14 cellular contexts compared by ENCODE assay signal in the genomic region with DNA sequence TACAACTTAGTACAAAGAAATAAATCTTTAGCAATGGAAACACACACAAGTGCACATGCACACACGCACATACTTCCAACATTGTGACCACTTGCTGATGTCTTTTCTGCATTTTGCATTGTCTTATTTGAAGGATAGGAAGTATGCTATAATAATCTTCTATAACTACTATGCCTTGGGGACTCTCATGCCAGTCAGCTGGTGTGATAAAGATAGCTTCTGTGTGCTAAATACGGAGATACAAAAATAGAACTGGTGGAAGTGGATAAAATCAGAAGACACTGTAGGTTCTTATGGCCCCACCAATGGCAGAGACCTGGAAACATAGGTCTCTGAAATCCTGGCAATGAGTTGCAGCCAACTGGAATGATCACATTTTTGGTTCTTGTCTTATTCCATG. TPM values are rescaled to one million over a fixed set of nuclear protein-coding genes. Genes with fewer than 3 reads are reported as not detected.
DNase-seq lines count a peak whose midpoint lies in the region; ATAC-seq and TF ChIP-seq lines count a peak whose summit lies in the region.
"Had no signal": no experiment of that assay in that cellular context is flagged by ENCODE, and none has a peak within 500 bp of the region (broad histone marks: within the 10 kb centered on the region; RNA-seq: fewer than 3 reads in every experiment).

No MANE protein-coding gene starts in this region.

- TF ChIP-seq CTCF in endothelial cell (IDR thresholded peaks at IDR 0.05; ENCODE audit: unreplicated experiment) (no peak), right atrium auricular region (IDR thresholded peaks at IDR 0.05) (no peak), mucosa of descending colon (IDR thresholded peaks at IDR 0.05) (no peak), GM13977 (IDR thresholded peaks at IDR 0.05; ENCODE audit: extremely low read depth, insufficient read depth, missing control alignments) (no peak)

- H3K4me1 ChIP-seq in right atrium auricular region = peaks cover 0 to 16% of the 10 kb centered on the region in 2 donors
- H3K4me1 ChIP-seq in mucosa of descending colon (ENCODE audit: low read depth) = no peaks in the 10 kb centered on the region

- H3K27ac Mint-ChIP-seq in endothelial cell (ENCODE audit: unreplicated experiment) = peak overlapping the region; percentile 9
- H3K27ac Mint-ChIP-seq in natural killer cell treated with Interleukin-12 subunit alpha and Interleukin-12 subunit beta and Interleukin-15 and Interleukin-18, amount 100 ng/mL, for 72 hours = no peak overlapping the region
- H3K27ac Mint-ChIP-seq: CD4-positive, CD25-positive, alpha-beta regulatory T cell; H9 had no signal

- H3K4me1 Mint-ChIP-seq in endothelial cell (ENCODE audit: unreplicated experiment) = peaks cover 53% of the 10 kb centered on the region
- H3K4me1 Mint-ChIP-seq in natural killer cell treated with Interleukin-12 subunit alpha and Interleukin-12 subunit beta and Interleukin-15 and Interleukin-18, amount 100 ng/mL, for 72 hours (ENCODE audit: low read depth in 2 of 2) = no peaks in the 10 kb centered on the region
- H3K4me1 Mint-ChIP-seq: CD4-positive, CD25-positive, alpha-beta regulatory T cell; H9 had no signal

- no peaks in the 10 kb centered on the region for H3K9me3 Mint-ChIP-seq in endothelial cell (ENCODE audit: unreplicated experiment)
- no peaks in the 10 kb centered on the region for H3K9me3 Mint-ChIP-seq in natural killer cell treated with Interleukin-12 subunit alpha and Interleukin-12 subunit beta and Interleukin-15 and Interleukin-18, amount 100 ng/mL, for 72 hours
- H3K9me3 Mint-ChIP-seq: H9 had no signal

- no peaks in the 10 kb centered on the region for H3K36me3 ChIP-seq in right atrium auricular region
- no peaks in the 10 kb centered on the region for H3K36me3 ChIP-seq in mucosa of descending colon (ENCODE audit: low read depth)

- H3K9me3 ChIP-seq in right atrium auricular region (no peaks in the 10 kb centered on the region), mucosa of descending colon (no peaks in the 10 kb centered on the region)

- no peak for DNase-seq in Right ventricle myocardium inferior (ENCODE audit: missing footprints)
- DNase-seq in cardiac septum (ENCODE audit: low spot score) = no peak
- DNase-seq in endothelial cell (ENCODE audit: low spot score) = no peak
- no peak for DNase-seq in right atrium auricular region (ENCODE audit: low spot score)
- DNase-seq in natural killer cell treated with Interleukin-12 subunit alpha and Interleukin-12 subunit beta and Interleukin-15 and Interleukin-18, amount 100 ng/mL, for 72 hours (ENCODE audit: low spot score) = no peak
- DNase-seq in mucosa of descending colon = no peak
- no peak for DNase-seq in GM13977 (ENCODE audit: low spot score)
- DNase-seq: CD4-positive, CD25-positive, alpha-beta regulatory T cell; DMS79; H9; NCI-H187; NCI-H526 treated with DMSO at 0.1 percent for 48 hours had no signal

- H3K27ac ChIP-seq in right atrium auricular region = peak overlapping the region; percentile 55 to 57
- H3K27ac ChIP-seq: SK-N-MC had no signal

- H3K27me3 Mint-ChIP-seq in endothelial cell (ENCODE audit: unreplicated experiment) = peaks cover 2% of the 10 kb centered on the region
- H3K27me3 Mint-ChIP-seq in natural killer cell treated with Interleukin-12 subunit alpha and Interleukin-12 subunit beta and Interleukin-15 and Interleukin-18, amount 100 ng/mL, for 72 hours = peaks cover 0 to 5% of the 10 kb centered on the region in 2 donors

- H3K4me3 ChIP-seq in right atrium auricular region = no peak overlapping the region
- no peak overlapping the region for H3K4me3 ChIP-seq in mucosa of descending colon
- H3K4me3 ChIP-seq: SK-N-MC had no signal

- no peaks in the 10 kb centered on the region for H3K27me3 ChIP-seq in right atrium auricular region

- peak overlapping the region; percentile 42 for H3K4me3 Mint-ChIP-seq in endothelial cell (ENCODE audit: unreplicated experiment)
- no peak overlapping the region for H3K4me3 Mint-ChIP-seq in natural killer cell treated with Interleukin-12 subunit alpha and Interleukin-12 subunit beta and Interleukin-15 and Interleukin-18, amount 100 ng/mL, for 72 hours
- H3K4me3 Mint-ChIP-seq: CD4-positive, CD25-positive, alpha-beta regulatory T cell; H9 had no signal

- intact Hi-C loops in Right ventricle myocardium inferior (cut with DNase I) (loop anchor here (5.0 kb wide), 1 partner anchor 413 kb away; no protein-coding TSS in a partner anchor), cardiac septum (cut with DNase I) (loop anchor here (5.0 kb wide), 1 partner anchor 32 kb away; a partner anchor contains a TSS), mucosa of descending colon (cut with DNase I, micrococcal nuclease) (no loop called here)

- ATAC-seq in Right ventricle myocardium inferior = peak; percentile 33
- no peak for ATAC-seq in natural killer cell treated with Interleukin-12 subunit alpha and Interleukin-12 subunit beta and Interleukin-15 and Interleukin-18, amount 100 ng/mL, for 72 hours
- ATAC-seq in mucosa of descending colon = no peak
- ATAC-seq: HepG2 had no signal

- in situ Hi-C loops in GM13977 (cut with MboI; ENCODE audit: low pct_unique_long_range_greater_than_20kb, low sequenced_read_pairs, unreplicated experiment) = no loop called here

- H3K36me3 Mint-ChIP-seq in endothelial cell (ENCODE audit: low read depth, unreplicated experiment) = peaks cover 37% of the 10 kb centered on the region
- H3K36me3 Mint-ChIP-seq in natural killer cell treated with Interleukin-12 subunit alpha and Interleukin-12 subunit beta and Interleukin-15 and Interleukin-18, amount 100 ng/mL, for 72 hours = no peaks in the 10 kb centered on the region
- H3K36me3 Mint-ChIP-seq: CD4-positive, CD25-positive, alpha-beta regulatory T cell had no signal

RNA-seq across cellular contexts. Expression of a gene that starts 31.5 kb away (rescaled TPM):
- total RNA-seq in Right ventricle myocardium inferior (55.7 TPM), cardiac septum (49.4 TPM), endothelial cell (ENCODE audit: unreplicated experiment) (487 TPM), right atrium auricular region (10 to 100 TPM; 50.0 to 56.3 TPM), mucosa of descending colon (1 to 10 TPM; 3.8 to 6.1 (median 5.4) TPM)
- total RNA-seq in natural killer cell treated with Interleukin-12 subunit alpha and Interleukin-12 subunit beta and Interleukin-15 and Interleukin-18, amount 100 ng/mL, for 72 hours = 10 to 100 TPM in 1 of 2 donors, 1 to 10 TPM in 1; 1.5 to 26.2 TPM
- total RNA-seq: H9, HepG2 had no signal

Comparison
In these comparisons a context has a peak if more than half of its experiments do, and no peak if none do; other contexts are left out.
1. intact Hi-C loops: an anchor here in Right ventricle myocardium inferior (5.0 kb wide) and cardiac septum (5.0 kb wide); none called in mucosa of descending colon.